In genomic region chr3:70999730-71000129, GRCh38 we compare ENCODE assay signal across 11 cellular contexts.
DNase-seq lines count a peak whose midpoint lies in the region; ATAC-seq and TF ChIP-seq lines count a peak whose summit lies in the region.
"Had no signal": no experiment of that assay in that cellular context is flagged by ENCODE, and none has a peak within 500 bp of the region (broad histone marks: within the 10 kb centered on the region; RNA-seq: fewer than 3 reads in every experiment).

No MANE protein-coding gene starts in this region.

- TF ChIP-seq CTCF in fibroblast of lung (conservative IDR thresholded peaks at IDR 0.05 in 1 of 2, IDR thresholded peaks at IDR 0.05 in 1 of 2; ENCODE audit: low read depth in 1 of 2, low read length in 2 of 2), result no peak
- no peak for TF ChIP-seq CTCF in glutamatergic neuron (IDR thresholded peaks at IDR 0.05; ENCODE audit: partially characterized antibody, unreplicated experiment)

- no peaks in the 10 kb centered on the region for H3K4me1 ChIP-seq in fibroblast of lung (ENCODE audit: control insufficient read depth, extremely low read depth, insufficient read depth, low read length)
- H3K4me1 ChIP-seq in subcutaneous abdominal adipose tissue (ENCODE audit: control insufficient read depth in 5 of 5, insufficient read depth in 5 of 5, low read length in 5 of 5), result peaks cover 3 to 17% (median 9%) of the 10 kb centered on the region in 5 donors

- H4K20me1 ChIP-seq in fibroblast of lung (ENCODE audit: control insufficient read depth, extremely low read depth, insufficient read depth, low read length), result no peaks in the 10 kb centered on the region

- no peaks in the 10 kb centered on the region for H3K9me3 ChIP-seq in SK-N-MC (ENCODE audit: low read depth, low read length)
- no peaks in the 10 kb centered on the region for H3K9me3 ChIP-seq in fibroblast of lung (ENCODE audit: control insufficient read depth, insufficient read depth, low read depth, low read length)
- H3K9me3 ChIP-seq in subcutaneous abdominal adipose tissue (ENCODE audit: control insufficient read depth in 5 of 5, low read length in 5 of 5), result no peaks in the 10 kb centered on the region

- no peak overlapping the region for H3K4me3 Mint-ChIP-seq in glutamatergic neuron (ENCODE audit: unreplicated experiment)

- H3K27me3 Mint-ChIP-seq in glutamatergic neuron (ENCODE audit: unreplicated experiment), result peaks cover 2% of the 10 kb centered on the region

- no peak overlapping the region for H3K27ac Mint-ChIP-seq in glutamatergic neuron (ENCODE audit: unreplicated experiment)

- DNase-seq in Right ventricle myocardium superior (no peak), cardiac septum (ENCODE audit: low spot score) (no peak), SK-N-MC (ENCODE audit: low read depth, low spot score) (no peak), fibroblast of lung (ENCODE audit: low read depth in 2 of 2) (peak; percentile 82 to 86), GF-D8 (lab: John Stamatoyannopoulos, UW) (no peak), glutamatergic neuron (no peak)
- no peak for DNase-seq in activated effector memory CD4-positive, alpha-beta T cell treated with anti-CD3 and anti-CD28 coated beads, Interleukin-2, amount 50 U/mL, for 16 hours
- DNase-seq: NCI-H774 had no signal

- H2AFZ ChIP-seq in fibroblast of lung (ENCODE audit: low read length), result no peak overlapping the region

- H3K4me1 Mint-ChIP-seq in glutamatergic neuron (ENCODE audit: low read depth, unreplicated experiment), result no peaks in the 10 kb centered on the region

- peak overlapping the region; percentile 67 for H3K4me2 ChIP-seq in fibroblast of lung (ENCODE audit: extremely low read depth, insufficient read depth, low read length)

- H3K36me3 ChIP-seq in SK-N-MC (ENCODE audit: insufficient read depth, low read length) (no peaks in the 10 kb centered on the region), fibroblast of lung (ENCODE audit: control insufficient read depth, insufficient read depth, low read length) (peaks cover 6% of the 10 kb centered on the region), subcutaneous abdominal adipose tissue (ENCODE audit: control insufficient read depth in 5 of 5, insufficient read depth in 5 of 5, low read length in 5 of 5) (peaks cover 0 to 19% (median 12%) of the 10 kb centered on the region in 5 donors)

- H3K9ac ChIP-seq in SK-N-MC (ENCODE audit: insufficient read length) (no peak overlapping the region), fibroblast of lung (ENCODE audit: insufficient read depth, low read length) (no peak overlapping the region), subcutaneous abdominal adipose tissue (ENCODE audit: low read length in 5 of 5) (peak overlapping the region in 1 of 5 donors; percentile 40)

- peaks cover 62% of the 10 kb centered on the region for H3K79me2 ChIP-seq in fibroblast of lung (ENCODE audit: control insufficient read depth, insufficient read depth, low read length)

- H3K4me3 ChIP-seq in SK-N-MC (0 out of 2 replicates have a peak overlapping the region, but pooled peaks have one; percentile 38), fibroblast of lung (replicated peaks in 1 of 4; ENCODE audit: control extremely low read depth in 1 of 4, insufficient read depth in 1 of 4, low read depth in 3 of 4, low read length in 4 of 4) (no peak overlapping the region), subcutaneous abdominal adipose tissue (ENCODE audit: low read depth in 1 of 5, low read length in 5 of 5) (no peak overlapping the region)
- H3K4me3 ChIP-seq: GM12878 had no signal

- intact Hi-C loops in Right ventricle myocardium superior (cut with DNase I) (no loop called here), cardiac septum (cut with DNase I) (loop anchor here (10.0 kb wide), 1 partner anchor 285 kb away; no protein-coding TSS in a partner anchor)

- ATAC-seq in Right ventricle myocardium superior (ENCODE audit: poor library complexity), result peak; percentile 49
- ATAC-seq: GM12878 had no signal

- peak overlapping the region; percentile 75 for H3K27ac ChIP-seq in SK-N-MC
- H3K27ac ChIP-seq in fibroblast of lung (ENCODE audit: insufficient read depth, low read length), result no peak overlapping the region
- H3K27ac ChIP-seq in subcutaneous abdominal adipose tissue (ENCODE audit: low read depth, low read length), result peak overlapping the region; percentile 12
- H3K27ac ChIP-seq: C4-2B had no signal

- no peaks in the 10 kb centered on the region for H3K36me3 Mint-ChIP-seq in glutamatergic neuron (ENCODE audit: unreplicated experiment)

- H3K27me3 ChIP-seq in fibroblast of lung (ENCODE audit: control insufficient read depth, insufficient read depth, low read length) (no peaks in the 10 kb centered on the region), subcutaneous abdominal adipose tissue (ENCODE audit: control insufficient read depth in 5 of 5, insufficient read depth in 4 of 5, low read length in 5 of 5) (no peaks in the 10 kb centered on the region)

- H3K9me3 Mint-ChIP-seq in glutamatergic neuron (ENCODE audit: unreplicated experiment), result no peaks in the 10 kb centered on the region

Comparison
In these comparisons a context has a peak if more than half of its experiments do, and no peak if none do; other contexts are left out.
1. DNase-seq: peak in fibroblast of lung (2 of 2); none in Right ventricle myocardium superior (single experiment), cardiac septum (single experiment), SK-N-MC (single experiment), GF-D8 (single experiment), glutamatergic neuron (single experiment) and activated effector memory CD4-positive, alpha-beta T cell treated with anti-CD3 and anti-CD28 coated beads, Interleukin-2, amount 50 U/mL, for 16 hours (single experiment).